Comparison of ENCODE assay signal across 17 cellular contexts in the genomic region with DNA sequence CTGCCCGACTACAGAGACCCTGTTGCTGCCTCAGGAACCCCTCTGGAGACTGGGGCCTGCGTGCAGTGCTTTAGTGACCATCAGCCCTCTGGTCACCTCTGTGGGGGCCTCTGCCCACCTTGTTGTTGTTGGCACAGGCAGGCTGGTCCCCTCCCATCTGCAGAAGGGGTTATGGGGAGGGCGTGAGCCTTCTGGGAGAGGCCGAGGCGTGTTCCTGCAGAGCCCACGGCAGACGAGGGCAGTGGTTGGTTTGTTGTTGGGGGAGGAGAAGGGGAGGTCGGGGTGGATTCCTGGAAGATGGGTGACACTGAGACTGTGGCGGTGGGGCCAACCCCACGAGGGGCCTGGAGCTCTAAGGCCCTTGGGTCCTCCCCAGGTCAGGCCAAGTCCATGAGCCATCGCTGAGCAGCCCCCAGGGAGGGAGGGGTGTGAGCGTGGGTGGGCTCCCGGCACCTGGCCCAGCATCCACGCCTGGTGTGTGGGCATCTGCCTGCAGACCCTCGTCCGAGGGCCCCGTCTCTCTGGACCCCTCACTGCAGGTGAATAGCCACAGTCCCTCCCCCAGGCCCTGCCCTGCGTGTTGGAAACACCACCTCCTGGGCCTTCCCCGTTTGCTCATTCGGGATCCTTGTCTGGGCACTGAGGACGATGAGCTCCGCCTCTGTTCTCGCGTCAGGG.
"Had no signal": no experiment of that assay in that cellular context is flagged by ENCODE, and none has a peak within 500 bp of the region (broad histone marks: within the 10 kb centered on the region; RNA-seq: fewer than 3 reads in every experiment).

No MANE protein-coding gene starts in this region.

- H3K4me1 ChIP-seq: psoas muscle, sigmoid colon had no signal

- H3K4me3 ChIP-seq: coronary artery, lung, psoas muscle, sigmoid colon had no signal

- H3K9me3 ChIP-seq: psoas muscle, sigmoid colon had no signal

- H3K27ac ChIP-seq: psoas muscle, sigmoid colon, VCaP had no signal

- DNase-seq: activated CD4-positive, alpha-beta T cell treated with anti-CD3 and anti-CD28 coated beads for 36 hours; activated CD8-positive, alpha-beta memory T cell treated with anti-CD3 and anti-CD28 coated beads, Interleukin-2, amount 50 U/mL, for 4 hours; activated CD8-positive, alpha-beta T cell treated with anti-CD3 and anti-CD28 coated beads for 36 hours; activated gamma-delta T cell treated with Interleukin-2 at 50 U/mL for 16 hours; activated naive CD8-positive, alpha-beta T cell treated with anti-CD3 and anti-CD28 coated beads for 36 hours; activated T-cell treated with anti-CD3 and anti-CD28 coated beads, Interleukin-2, amount 50 U/mL, for 72 hours; aorta; effector memory CD4-positive, alpha-beta T cell; hippocampal formation; naive thymus-derived CD4-positive, alpha-beta T cell; sigmoid colon; stimulated activated CD4-positive, alpha-beta T cell treated with anti-CD3 and anti-CD28 coated beads, Interleukin-12 subunit alpha, Interleukin-12 subunit beta, amount 100 ng/mL, for 4 hours; T-helper 1 cell had no signal

- ATAC-seq: activated CD4-positive, alpha-beta T cell treated with anti-CD3 and anti-CD28 coated beads for 36 hours; activated CD8-positive, alpha-beta T cell treated with anti-CD3 and anti-CD28 coated beads for 36 hours; activated T-cell treated with anti-CD3 and anti-CD28 coated beads, Interleukin-2, amount 50 U/mL, for 72 hours had no signal

- H3K27me3 ChIP-seq: sigmoid colon had no signal
